In the genomic region with DNA sequence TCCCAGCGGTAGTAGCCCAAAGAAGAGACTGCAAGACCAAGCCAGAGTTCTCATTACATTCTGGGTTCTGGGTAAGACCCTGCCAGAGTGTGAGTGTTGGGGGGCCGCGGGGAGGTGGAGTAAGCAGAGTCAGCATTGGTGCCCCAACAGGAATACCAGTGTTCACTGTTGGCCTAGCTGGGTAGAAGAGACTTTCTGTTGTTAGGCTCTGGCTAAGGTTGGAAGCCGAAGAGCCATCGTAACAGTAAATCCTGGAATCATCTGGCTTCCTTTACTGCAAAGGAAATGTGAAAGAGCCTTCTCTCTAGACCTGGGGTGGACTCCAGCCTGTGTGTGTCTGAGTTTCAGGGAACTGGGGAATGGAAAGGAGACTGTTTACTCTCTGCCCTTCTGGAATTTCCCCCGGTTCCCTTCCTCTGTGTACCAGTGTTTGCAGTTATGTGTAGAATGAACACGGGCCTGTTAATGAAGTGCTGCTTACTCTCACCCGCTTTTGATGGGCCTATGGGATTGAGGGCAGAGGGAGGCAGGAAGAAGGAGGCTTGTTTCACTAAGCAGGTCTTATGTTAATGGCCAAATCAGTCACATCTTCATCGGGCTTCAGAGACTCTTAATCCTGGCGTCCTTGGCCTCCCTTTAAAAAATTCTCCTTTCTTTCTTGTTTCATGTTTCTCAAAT, we compare ENCODE assay signal across 1 cellular context.
TF ChIP-seq lines count a peak whose summit lies in the region.

No MANE protein-coding gene starts in this region.

TF ChIP-seq in HepG2, 621 proteins besides CTCF, POLR2A, EP300 and RAD21 (continued from another document and continues in another):
- peak; percentile 62; the same call in 1 of the 2 replicates for TF ChIP-seq ZNF501 (CRISPR knock-in tag; IDR thresholded peaks at IDR 0.05)
- TF ChIP-seq, protein P1, sequence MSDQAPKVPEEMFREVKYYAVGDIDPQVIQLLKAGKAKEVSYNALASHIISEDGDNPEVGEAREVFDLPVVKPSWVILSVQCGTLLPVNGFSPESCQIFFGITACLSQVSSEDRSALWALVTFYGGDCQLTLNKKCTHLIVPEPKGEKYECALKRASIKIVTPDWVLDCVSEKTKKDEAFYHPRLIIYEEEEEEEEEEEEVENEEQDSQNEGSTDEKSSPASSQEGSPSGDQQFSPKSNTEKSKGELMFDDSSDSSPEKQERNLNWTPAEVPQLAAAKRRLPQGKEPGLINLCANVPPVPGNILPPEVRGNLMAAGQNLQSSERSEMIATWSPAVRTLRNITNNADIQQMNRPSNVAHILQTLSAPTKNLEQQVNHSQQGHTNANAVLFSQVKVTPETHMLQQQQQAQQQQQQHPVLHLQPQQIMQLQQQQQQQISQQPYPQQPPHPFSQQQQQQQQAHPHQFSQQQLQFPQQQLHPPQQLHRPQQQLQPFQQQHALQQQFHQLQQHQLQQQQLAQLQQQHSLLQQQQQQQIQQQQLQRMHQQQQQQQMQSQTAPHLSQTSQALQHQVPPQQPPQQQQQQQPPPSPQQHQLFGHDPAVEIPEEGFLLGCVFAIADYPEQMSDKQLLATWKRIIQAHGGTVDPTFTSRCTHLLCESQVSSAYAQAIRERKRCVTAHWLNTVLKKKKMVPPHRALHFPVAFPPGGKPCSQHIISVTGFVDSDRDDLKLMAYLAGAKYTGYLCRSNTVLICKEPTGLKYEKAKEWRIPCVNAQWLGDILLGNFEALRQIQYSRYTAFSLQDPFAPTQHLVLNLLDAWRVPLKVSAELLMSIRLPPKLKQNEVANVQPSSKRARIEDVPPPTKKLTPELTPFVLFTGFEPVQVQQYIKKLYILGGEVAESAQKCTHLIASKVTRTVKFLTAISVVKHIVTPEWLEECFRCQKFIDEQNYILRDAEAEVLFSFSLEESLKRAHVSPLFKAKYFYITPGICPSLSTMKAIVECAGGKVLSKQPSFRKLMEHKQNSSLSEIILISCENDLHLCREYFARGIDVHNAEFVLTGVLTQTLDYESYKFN (CRISPR knock-in tag; conservative IDR thresholded peaks at IDR 0.05) = peak; percentile 93
- TF ChIP-seq NFYB (CRISPR knock-in tag; IDR thresholded peaks at IDR 0.05) = 0 out of 2 replicates have a peak, but pooled peaks have one; percentile 22
- peak; percentile 85; the same call in 1 of the 2 replicates for TF ChIP-seq ZNF556 (CRISPR knock-in tag; IDR thresholded peaks at IDR 0.05; ENCODE audit: borderline replicate concordance)
- no peak for TF ChIP-seq AGO1 (IDR thresholded peaks at IDR 0.05; ENCODE audit: low read depth, low read length, poor library complexity, severe bottlenecking)
- TF ChIP-seq, protein P2, sequence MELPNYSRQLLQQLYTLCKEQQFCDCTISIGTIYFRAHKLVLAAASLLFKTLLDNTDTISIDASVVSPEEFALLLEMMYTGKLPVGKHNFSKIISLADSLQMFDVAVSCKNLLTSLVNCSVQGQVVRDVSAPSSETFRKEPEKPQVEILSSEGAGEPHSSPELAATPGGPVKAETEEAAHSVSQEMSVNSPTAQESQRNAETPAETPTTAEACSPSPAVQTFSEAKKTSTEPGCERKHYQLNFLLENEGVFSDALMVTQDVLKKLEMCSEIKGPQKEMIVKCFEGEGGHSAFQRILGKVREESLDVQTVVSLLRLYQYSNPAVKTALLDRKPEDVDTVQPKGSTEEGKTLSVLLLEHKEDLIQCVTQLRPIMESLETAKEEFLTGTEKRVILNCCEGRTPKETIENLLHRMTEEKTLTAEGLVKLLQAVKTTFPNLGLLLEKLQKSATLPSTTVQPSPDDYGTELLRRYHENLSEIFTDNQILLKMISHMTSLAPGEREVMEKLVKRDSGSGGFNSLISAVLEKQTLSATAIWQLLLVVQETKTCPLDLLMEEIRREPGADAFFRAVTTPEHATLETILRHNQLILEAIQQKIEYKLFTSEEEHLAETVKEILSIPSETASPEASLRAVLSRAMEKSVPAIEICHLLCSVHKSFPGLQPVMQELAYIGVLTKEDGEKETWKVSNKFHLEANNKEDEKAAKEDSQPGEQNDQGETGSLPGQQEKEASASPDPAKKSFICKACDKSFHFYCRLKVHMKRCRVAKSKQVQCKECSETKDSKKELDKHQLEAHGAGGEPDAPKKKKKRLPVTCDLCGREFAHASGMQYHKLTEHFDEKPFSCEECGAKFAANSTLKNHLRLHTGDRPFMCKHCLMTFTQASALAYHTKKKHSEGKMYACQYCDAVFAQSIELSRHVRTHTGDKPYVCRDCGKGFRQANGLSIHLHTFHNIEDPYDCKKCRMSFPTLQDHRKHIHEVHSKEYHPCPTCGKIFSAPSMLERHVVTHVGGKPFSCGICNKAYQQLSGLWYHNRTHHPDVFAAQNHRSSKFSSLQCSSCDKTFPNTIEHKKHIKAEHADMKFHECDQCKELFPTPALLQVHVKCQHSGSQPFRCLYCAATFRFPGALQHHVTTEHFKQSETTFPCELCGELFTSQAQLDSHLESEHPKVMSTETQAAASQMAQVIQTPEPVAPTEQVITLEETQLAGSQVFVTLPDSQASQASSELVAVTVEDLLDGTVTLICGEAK (IDR thresholded peaks at IDR 0.05) = no peak
- TF ChIP-seq, protein P2 (CRISPR knock-in tag; IDR thresholded peaks at IDR 0.05) = peak; percentile 51; the same call in 1 of the 2 replicates
- 0 out of 2 replicates have a peak, but pooled peaks have one; percentile 27 for TF ChIP-seq JUND (CRISPR knock-in tag; IDR thresholded peaks at IDR 0.05)
- TF ChIP-seq ZBTB42 (CRISPR knock-in tag; IDR thresholded peaks at IDR 0.05) = no peak
- TF ChIP-seq EZH2 (conservative IDR thresholded peaks at IDR 0.05; ENCODE audit: low read depth, low read length) = no peak
- TF ChIP-seq, protein P3, sequence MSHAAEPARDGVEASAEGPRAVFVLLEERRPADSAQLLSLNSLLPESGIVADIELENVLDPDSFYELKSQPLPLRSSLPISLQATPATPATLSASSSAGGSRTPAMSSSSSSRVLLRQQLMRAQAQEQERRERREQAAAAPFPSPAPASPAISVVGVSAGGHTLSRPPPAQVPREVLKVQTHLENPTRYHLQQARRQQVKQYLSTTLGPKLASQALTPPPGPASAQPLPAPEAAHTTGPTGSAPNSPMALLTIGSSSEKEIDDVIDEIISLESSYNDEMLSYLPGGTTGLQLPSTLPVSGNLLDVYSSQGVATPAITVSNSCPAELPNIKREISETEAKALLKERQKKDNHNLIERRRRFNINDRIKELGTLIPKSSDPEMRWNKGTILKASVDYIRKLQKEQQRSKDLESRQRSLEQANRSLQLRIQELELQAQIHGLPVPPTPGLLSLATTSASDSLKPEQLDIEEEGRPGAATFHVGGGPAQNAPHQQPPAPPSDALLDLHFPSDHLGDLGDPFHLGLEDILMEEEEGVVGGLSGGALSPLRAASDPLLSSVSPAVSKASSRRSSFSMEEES (CRISPR knock-in tag; IDR thresholded peaks at IDR 0.05) = peak; percentile 51; the same call in 1 of the 2 replicates
- TF ChIP-seq, protein P4, sequence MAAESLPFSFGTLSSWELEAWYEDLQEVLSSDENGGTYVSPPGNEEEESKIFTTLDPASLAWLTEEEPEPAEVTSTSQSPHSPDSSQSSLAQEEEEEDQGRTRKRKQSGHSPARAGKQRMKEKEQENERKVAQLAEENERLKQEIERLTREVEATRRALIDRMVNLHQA (CRISPR knock-in tag; IDR thresholded peaks at IDR 0.05) = no peak
- no peak for TF ChIP-seq ZNF33A (CRISPR knock-in tag; IDR thresholded peaks at IDR 0.05; ENCODE audit: borderline replicate concordance)
- no peak for TF ChIP-seq CBFB (CRISPR knock-in tag; IDR thresholded peaks at IDR 0.05)
- TF ChIP-seq, protein P5, sequence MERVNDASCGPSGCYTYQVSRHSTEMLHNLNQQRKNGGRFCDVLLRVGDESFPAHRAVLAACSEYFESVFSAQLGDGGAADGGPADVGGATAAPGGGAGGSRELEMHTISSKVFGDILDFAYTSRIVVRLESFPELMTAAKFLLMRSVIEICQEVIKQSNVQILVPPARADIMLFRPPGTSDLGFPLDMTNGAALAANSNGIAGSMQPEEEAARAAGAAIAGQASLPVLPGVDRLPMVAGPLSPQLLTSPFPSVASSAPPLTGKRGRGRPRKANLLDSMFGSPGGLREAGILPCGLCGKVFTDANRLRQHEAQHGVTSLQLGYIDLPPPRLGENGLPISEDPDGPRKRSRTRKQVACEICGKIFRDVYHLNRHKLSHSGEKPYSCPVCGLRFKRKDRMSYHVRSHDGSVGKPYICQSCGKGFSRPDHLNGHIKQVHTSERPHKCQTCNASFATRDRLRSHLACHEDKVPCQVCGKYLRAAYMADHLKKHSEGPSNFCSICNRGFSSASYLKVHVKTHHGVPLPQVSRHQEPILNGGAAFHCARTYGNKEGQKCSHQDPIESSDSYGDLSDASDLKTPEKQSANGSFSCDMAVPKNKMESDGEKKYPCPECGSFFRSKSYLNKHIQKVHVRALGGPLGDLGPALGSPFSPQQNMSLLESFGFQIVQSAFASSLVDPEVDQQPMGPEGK (CRISPR knock-in tag; IDR thresholded peaks at IDR 0.05) = peak; percentile 63; the same call in 1 of the 2 replicates
- TF ChIP-seq ZNF547 (CRISPR knock-in tag; IDR thresholded peaks at IDR 0.05) = no peak
- TF ChIP-seq, protein P6, sequence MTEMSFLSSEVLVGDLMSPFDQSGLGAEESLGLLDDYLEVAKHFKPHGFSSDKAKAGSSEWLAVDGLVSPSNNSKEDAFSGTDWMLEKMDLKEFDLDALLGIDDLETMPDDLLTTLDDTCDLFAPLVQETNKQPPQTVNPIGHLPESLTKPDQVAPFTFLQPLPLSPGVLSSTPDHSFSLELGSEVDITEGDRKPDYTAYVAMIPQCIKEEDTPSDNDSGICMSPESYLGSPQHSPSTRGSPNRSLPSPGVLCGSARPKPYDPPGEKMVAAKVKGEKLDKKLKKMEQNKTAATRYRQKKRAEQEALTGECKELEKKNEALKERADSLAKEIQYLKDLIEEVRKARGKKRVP (CRISPR knock-in tag; IDR thresholded peaks at IDR 0.05) = no peak
- TF ChIP-seq PAX8 (CRISPR knock-in tag; IDR thresholded peaks at IDR 0.05; ENCODE audit: borderline replicate concordance) = 0 out of 2 replicates have a peak, but pooled peaks have one; percentile 62
- peak; percentile 69 for TF ChIP-seq ASH2L (IDR thresholded peaks at IDR 0.05; ENCODE audit: insufficient read length, low read depth, low read length)
- no peak for TF ChIP-seq ZNF577 (CRISPR knock-in tag; IDR thresholded peaks at IDR 0.05; ENCODE audit: borderline replicate concordance, low read depth)
- TF ChIP-seq STAG1 (CRISPR knock-in tag; IDR thresholded peaks at IDR 0.05) = peak; percentile 29; the same call in 1 of the 2 replicates
- TF ChIP-seq MZF1 (CRISPR knock-in tag; IDR thresholded peaks at IDR 0.05; ENCODE audit: borderline replicate concordance) = no peak
- no peak for TF ChIP-seq HNRNPL (IDR thresholded peaks at IDR 0.05; ENCODE audit: low read depth, low read length)
- TF ChIP-seq, protein P7, sequence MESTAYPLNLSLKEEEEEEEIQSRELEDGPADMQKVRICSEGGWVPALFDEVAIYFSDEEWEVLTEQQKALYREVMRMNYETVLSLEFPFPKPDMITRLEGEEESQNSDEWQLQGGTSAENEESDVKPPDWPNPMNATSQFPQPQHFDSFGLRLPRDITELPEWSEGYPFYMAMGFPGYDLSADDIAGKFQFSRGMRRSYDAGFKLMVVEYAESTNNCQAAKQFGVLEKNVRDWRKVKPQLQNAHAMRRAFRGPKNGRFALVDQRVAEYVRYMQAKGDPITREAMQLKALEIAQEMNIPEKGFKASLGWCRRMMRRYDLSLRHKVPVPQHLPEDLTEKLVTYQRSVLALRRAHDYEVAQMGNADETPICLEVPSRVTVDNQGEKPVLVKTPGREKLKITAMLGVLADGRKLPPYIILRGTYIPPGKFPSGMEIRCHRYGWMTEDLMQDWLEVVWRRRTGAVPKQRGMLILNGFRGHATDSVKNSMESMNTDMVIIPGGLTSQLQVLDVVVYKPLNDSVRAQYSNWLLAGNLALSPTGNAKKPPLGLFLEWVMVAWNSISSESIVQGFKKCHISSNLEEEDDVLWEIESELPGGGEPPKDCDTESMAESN (CRISPR knock-in tag; conservative IDR thresholded peaks at IDR 0.05) = no peak
- TF ChIP-seq CBX2 (IDR thresholded peaks at IDR 0.05; ENCODE audit: low read depth, low read length) = no peak
- TF ChIP-seq CBX2 (CRISPR knock-in tag; IDR thresholded peaks at IDR 0.05; ENCODE audit: low read depth) = no peak
- peak; percentile 77 for TF ChIP-seq ZNF343 (CRISPR knock-in tag; IDR thresholded peaks at IDR 0.05)
- TF ChIP-seq, protein P8, sequence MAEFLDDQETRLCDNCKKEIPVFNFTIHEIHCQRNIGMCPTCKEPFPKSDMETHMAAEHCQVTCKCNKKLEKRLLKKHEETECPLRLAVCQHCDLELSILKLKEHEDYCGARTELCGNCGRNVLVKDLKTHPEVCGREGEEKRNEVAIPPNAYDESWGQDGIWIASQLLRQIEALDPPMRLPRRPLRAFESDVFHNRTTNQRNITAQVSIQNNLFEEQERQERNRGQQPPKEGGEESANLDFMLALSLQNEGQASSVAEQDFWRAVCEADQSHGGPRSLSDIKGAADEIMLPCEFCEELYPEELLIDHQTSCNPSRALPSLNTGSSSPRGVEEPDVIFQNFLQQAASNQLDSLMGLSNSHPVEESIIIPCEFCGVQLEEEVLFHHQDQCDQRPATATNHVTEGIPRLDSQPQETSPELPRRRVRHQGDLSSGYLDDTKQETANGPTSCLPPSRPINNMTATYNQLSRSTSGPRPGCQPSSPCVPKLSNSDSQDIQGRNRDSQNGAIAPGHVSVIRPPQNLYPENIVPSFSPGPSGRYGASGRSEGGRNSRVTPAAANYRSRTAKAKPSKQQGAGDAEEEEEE (CRISPR knock-in tag; IDR thresholded peaks at IDR 0.05; ENCODE audit: borderline replicate concordance) = no peak
